1 cellular context compared by ENCODE assay signal in the genomic region with DNA sequence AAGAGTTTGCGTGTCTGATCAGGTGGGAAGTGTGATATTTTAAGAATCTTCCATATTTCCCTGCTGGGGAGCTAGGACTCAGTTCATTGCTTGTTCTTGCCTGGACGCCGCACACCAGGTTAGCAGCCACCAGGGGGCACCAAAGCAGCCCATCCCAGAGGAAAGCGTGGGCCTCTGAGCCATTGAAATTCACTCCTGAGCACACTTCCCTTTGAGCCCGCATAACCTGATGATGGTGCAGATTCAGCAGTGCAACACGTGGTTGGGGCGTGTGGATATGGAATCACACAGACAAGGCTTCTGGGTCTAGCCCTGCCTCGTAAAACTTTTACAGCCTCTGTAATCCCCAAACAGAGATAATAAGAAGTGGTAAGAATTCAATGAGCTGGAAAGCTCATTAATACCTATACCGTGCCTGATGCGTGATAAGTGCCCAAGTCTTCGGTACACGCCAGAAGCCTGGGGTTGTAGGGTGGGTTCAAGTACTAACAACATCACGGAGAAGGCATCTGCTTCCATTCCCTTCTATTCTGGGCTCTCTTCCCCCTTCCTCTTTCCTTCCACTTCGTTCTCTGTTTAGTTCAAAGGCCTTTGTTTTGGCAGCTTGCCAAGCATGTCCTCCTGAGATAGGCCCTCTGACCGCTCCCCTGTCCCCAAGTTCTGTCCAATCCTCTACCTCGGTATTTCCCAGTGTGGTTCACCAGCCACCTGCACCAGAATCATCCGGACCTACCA.
TF ChIP-seq lines count a peak whose summit lies in the region.

No MANE protein-coding gene starts in this region.

TF ChIP-seq in GM12878, 131 proteins besides CTCF, POLR2A, EP300 and RAD21 (continued from another document and continues in another):
- TF ChIP-seq, protein P1, sequence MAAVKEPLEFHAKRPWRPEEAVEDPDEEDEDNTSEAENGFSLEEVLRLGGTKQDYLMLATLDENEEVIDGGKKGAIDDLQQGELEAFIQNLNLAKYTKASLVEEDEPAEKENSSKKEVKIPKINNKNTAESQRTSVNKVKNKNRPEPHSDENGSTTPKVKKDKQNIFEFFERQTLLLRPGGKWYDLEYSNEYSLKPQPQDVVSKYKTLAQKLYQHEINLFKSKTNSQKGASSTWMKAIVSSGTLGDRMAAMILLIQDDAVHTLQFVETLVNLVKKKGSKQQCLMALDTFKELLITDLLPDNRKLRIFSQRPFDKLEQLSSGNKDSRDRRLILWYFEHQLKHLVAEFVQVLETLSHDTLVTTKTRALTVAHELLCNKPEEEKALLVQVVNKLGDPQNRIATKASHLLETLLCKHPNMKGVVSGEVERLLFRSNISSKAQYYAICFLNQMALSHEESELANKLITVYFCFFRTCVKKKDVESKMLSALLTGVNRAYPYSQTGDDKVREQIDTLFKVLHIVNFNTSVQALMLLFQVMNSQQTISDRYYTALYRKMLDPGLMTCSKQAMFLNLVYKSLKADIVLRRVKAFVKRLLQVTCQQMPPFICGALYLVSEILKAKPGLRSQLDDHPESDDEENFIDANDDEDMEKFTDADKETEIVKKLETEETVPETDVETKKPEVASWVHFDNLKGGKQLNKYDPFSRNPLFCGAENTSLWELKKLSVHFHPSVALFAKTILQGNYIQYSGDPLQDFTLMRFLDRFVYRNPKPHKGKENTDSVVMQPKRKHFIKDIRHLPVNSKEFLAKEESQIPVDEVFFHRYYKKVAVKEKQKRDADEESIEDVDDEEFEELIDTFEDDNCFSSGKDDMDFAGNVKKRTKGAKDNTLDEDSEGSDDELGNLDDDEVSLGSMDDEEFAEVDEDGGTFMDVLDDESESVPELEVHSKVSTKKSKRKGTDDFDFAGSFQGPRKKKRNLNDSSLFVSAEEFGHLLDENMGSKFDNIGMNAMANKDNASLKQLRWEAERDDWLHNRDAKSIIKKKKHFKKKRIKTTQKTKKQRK (IDR thresholded peaks at IDR 0.05; ENCODE audit: low read depth, low read length): no peak
- TF ChIP-seq, protein P2, sequence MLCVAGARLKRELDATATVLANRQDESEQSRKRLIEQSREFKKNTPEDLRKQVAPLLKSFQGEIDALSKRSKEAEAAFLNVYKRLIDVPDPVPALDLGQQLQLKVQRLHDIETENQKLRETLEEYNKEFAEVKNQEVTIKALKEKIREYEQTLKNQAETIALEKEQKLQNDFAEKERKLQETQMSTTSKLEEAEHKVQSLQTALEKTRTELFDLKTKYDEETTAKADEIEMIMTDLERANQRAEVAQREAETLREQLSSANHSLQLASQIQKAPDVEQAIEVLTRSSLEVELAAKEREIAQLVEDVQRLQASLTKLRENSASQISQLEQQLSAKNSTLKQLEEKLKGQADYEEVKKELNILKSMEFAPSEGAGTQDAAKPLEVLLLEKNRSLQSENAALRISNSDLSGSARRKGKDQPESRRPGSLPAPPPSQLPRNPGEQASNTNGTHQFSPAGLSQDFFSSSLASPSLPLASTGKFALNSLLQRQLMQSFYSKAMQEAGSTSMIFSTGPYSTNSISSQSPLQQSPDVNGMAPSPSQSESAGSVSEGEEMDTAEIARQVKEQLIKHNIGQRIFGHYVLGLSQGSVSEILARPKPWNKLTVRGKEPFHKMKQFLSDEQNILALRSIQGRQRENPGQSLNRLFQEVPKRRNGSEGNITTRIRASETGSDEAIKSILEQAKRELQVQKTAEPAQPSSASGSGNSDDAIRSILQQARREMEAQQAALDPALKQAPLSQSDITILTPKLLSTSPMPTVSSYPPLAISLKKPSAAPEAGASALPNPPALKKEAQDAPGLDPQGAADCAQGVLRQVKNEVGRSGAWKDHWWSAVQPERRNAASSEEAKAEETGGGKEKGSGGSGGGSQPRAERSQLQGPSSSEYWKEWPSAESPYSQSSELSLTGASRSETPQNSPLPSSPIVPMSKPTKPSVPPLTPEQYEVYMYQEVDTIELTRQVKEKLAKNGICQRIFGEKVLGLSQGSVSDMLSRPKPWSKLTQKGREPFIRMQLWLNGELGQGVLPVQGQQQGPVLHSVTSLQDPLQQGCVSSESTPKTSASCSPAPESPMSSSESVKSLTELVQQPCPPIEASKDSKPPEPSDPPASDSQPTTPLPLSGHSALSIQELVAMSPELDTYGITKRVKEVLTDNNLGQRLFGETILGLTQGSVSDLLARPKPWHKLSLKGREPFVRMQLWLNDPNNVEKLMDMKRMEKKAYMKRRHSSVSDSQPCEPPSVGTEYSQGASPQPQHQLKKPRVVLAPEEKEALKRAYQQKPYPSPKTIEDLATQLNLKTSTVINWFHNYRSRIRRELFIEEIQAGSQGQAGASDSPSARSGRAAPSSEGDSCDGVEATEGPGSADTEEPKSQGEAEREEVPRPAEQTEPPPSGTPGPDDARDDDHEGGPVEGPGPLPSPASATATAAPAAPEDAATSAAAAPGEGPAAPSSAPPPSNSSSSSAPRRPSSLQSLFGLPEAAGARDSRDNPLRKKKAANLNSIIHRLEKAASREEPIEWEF (IDR thresholded peaks at IDR 0.05; ENCODE audit: insufficient replicate concordance, low read depth, low read length): no peak
- TF ChIP-seq RAD51 (IDR thresholded peaks at IDR 0.05): peak; percentile 65; the same call in 1 of the 2 replicates
- TF ChIP-seq ZSCAN29 (IDR thresholded peaks at IDR 0.05): no peak
- TF ChIP-seq, protein P3, sequence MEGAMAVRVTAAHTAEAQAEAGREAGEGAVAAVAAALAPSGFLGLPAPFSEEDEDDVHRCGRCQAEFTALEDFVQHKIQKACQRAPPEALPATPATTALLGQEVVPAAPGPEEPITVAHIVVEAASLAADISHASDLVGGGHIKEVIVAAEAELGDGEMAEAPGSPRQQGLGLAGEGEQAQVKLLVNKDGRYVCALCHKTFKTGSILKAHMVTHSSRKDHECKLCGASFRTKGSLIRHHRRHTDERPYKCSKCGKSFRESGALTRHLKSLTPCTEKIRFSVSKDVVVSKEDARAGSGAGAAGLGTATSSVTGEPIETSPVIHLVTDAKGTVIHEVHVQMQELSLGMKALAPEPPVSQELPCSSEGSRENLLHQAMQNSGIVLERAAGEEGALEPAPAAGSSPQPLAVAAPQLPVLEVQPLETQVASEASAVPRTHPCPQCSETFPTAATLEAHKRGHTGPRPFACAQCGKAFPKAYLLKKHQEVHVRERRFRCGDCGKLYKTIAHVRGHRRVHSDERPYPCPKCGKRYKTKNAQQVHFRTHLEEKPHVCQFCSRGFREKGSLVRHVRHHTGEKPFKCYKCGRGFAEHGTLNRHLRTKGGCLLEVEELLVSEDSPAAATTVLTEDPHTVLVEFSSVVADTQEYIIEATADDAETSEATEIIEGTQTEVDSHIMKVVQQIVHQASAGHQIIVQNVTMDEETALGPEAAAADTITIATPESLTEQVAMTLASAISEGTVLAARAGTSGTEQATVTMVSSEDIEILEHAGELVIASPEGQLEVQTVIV (IDR thresholded peaks at IDR 0.05; ENCODE audit: borderline replicate concordance, partially characterized antibody): no peak
- no peak for TF ChIP-seq NR2C1 (IDR thresholded peaks at IDR 0.05)
- no peak for TF ChIP-seq TAF1 (IDR thresholded peaks at IDR 0.05; ENCODE audit: borderline replicate concordance, low read depth, low read length)
- TF ChIP-seq, protein P4, sequence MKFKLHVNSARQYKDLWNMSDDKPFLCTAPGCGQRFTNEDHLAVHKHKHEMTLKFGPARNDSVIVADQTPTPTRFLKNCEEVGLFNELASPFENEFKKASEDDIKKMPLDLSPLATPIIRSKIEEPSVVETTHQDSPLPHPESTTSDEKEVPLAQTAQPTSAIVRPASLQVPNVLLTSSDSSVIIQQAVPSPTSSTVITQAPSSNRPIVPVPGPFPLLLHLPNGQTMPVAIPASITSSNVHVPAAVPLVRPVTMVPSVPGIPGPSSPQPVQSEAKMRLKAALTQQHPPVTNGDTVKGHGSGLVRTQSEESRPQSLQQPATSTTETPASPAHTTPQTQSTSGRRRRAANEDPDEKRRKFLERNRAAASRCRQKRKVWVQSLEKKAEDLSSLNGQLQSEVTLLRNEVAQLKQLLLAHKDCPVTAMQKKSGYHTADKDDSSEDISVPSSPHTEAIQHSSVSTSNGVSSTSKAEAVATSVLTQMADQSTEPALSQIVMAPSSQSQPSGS (IDR thresholded peaks at IDR 0.05; ENCODE audit: low read length): no peak
- no peak for TF ChIP-seq POLR2AphosphoS2 (IDR thresholded peaks at IDR 0.05; ENCODE audit: low read depth, low read length)
- peak; percentile 96 for TF ChIP-seq SMAD1 (IDR thresholded peaks at IDR 0.05; ENCODE audit: low read depth, partially characterized antibody)
- TF ChIP-seq ETV6 (conservative IDR thresholded peaks at IDR 0.05 in 1 of 2, IDR thresholded peaks at IDR 0.05 in 1 of 2; ENCODE audit: borderline replicate concordance in 1 of 2, low read depth in 1 of 2): no peak
- peak; percentile 42; the same call in 1 of the 2 replicates for TF ChIP-seq RUNX3 (IDR thresholded peaks at IDR 0.05; ENCODE audit: low read length)
- no peak for TF ChIP-seq TARDBP (IDR thresholded peaks at IDR 0.05; ENCODE audit: borderline replicate concordance)
- no peak for TF ChIP-seq MEF2B (IDR thresholded peaks at IDR 0.05; ENCODE audit: partially characterized antibody, poor library complexity, severe bottlenecking)
- TF ChIP-seq, protein P5, sequence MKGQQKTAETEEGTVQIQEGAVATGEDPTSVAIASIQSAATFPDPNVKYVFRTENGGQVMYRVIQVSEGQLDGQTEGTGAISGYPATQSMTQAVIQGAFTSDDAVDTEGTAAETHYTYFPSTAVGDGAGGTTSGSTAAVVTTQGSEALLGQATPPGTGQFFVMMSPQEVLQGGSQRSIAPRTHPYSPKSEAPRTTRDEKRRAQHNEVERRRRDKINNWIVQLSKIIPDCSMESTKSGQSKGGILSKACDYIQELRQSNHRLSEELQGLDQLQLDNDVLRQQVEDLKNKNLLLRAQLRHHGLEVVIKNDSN (IDR thresholded peaks at IDR 0.05; ENCODE audit: borderline replicate concordance, extremely low read length, insufficient read depth, low read depth, low read length): peak; percentile 50
- TF ChIP-seq SMC3 (IDR thresholded peaks at IDR 0.05; ENCODE audit: borderline replicate concordance, low read length): peak; percentile 94
- TF ChIP-seq FOS (IDR thresholded peaks at IDR 0.05; ENCODE audit: borderline replicate concordance, extremely low read depth, insufficient read length): no peak
- TF ChIP-seq, protein P6, sequence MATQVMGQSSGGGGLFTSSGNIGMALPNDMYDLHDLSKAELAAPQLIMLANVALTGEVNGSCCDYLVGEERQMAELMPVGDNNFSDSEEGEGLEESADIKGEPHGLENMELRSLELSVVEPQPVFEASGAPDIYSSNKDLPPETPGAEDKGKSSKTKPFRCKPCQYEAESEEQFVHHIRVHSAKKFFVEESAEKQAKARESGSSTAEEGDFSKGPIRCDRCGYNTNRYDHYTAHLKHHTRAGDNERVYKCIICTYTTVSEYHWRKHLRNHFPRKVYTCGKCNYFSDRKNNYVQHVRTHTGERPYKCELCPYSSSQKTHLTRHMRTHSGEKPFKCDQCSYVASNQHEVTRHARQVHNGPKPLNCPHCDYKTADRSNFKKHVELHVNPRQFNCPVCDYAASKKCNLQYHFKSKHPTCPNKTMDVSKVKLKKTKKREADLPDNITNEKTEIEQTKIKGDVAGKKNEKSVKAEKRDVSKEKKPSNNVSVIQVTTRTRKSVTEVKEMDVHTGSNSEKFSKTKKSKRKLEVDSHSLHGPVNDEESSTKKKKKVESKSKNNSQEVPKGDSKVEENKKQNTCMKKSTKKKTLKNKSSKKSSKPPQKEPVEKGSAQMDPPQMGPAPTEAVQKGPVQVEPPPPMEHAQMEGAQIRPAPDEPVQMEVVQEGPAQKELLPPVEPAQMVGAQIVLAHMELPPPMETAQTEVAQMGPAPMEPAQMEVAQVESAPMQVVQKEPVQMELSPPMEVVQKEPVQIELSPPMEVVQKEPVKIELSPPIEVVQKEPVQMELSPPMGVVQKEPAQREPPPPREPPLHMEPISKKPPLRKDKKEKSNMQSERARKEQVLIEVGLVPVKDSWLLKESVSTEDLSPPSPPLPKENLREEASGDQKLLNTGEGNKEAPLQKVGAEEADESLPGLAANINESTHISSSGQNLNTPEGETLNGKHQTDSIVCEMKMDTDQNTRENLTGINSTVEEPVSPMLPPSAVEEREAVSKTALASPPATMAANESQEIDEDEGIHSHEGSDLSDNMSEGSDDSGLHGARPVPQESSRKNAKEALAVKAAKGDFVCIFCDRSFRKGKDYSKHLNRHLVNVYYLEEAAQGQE (IDR thresholded peaks at IDR 0.05; ENCODE audit: low read depth, low read length): no peak
- TF ChIP-seq YY1 (IDR thresholded peaks at IDR 0.05; ENCODE audit: low read depth, low read length): peak; percentile 83
- peak; percentile 51; the same call in 1 of the 3 replicates for TF ChIP-seq POU2F2 (IDR thresholded peaks at IDR 0.05; ENCODE audit: borderline replicate concordance, low read depth, low read length)
- TF ChIP-seq, protein P7, sequence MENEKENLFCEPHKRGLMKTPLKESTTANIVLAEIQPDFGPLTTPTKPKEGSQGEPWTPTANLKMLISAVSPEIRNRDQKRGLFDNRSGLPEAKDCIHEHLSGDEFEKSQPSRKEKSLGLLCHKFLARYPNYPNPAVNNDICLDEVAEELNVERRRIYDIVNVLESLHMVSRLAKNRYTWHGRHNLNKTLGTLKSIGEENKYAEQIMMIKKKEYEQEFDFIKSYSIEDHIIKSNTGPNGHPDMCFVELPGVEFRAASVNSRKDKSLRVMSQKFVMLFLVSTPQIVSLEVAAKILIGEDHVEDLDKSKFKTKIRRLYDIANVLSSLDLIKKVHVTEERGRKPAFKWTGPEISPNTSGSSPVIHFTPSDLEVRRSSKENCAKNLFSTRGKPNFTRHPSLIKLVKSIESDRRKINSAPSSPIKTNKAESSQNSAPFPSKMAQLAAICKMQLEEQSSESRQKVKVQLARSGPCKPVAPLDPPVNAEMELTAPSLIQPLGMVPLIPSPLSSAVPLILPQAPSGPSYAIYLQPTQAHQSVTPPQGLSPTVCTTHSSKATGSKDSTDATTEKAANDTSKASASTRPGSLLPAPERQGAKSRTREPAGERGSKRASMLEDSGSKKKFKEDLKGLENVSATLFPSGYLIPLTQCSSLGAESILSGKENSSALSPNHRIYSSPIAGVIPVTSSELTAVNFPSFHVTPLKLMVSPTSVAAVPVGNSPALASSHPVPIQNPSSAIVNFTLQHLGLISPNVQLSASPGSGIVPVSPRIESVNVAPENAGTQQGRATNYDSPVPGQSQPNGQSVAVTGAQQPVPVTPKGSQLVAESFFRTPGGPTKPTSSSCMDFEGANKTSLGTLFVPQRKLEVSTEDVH (IDR thresholded peaks at IDR 0.05; ENCODE audit: low read depth, partially characterized antibody): no peak
- TF ChIP-seq, protein P8, sequence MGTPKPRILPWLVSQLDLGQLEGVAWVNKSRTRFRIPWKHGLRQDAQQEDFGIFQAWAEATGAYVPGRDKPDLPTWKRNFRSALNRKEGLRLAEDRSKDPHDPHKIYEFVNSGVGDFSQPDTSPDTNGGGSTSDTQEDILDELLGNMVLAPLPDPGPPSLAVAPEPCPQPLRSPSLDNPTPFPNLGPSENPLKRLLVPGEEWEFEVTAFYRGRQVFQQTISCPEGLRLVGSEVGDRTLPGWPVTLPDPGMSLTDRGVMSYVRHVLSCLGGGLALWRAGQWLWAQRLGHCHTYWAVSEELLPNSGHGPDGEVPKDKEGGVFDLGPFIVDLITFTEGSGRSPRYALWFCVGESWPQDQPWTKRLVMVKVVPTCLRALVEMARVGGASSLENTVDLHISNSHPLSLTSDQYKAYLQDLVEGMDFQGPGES (IDR thresholded peaks at IDR 0.05): no peak
- no peak for TF ChIP-seq ZNF217 (IDR thresholded peaks at IDR 0.05)
- TF ChIP-seq IKZF1 (conservative IDR thresholded peaks at IDR 0.05): peak; percentile 86
